Comparison of ENCODE assay signal across 18 cellular contexts in genomic region chr19:49846408-49846807, GRCh38.
"Had no signal": no experiment of that assay in that cellular context is flagged by ENCODE, and none has a peak within 500 bp of the region (broad histone marks: within the 10 kb centered on the region; RNA-seq: fewer than 3 reads in every experiment).

No MANE protein-coding gene starts in this region.

- ATAC-seq: esophagus mucosa, heart right ventricle, left lobe of liver, mucosa of descending colon, natural killer cell had no signal

- H3K36me3 ChIP-seq: right atrium auricular region had no signal

- H3K9me3 ChIP-seq: mucosa of descending colon, right atrium auricular region had no signal

- H3K4me3 ChIP-seq: dorsolateral prefrontal cortex, heart right ventricle, mucosa of descending colon, right atrium auricular region had no signal

- H3K4me3 Mint-ChIP-seq: natural killer cell had no signal

- H3K36me3 Mint-ChIP-seq: natural killer cell had no signal

- H3K27ac Mint-ChIP-seq: natural killer cell had no signal

- H3K27me3 ChIP-seq: dorsolateral prefrontal cortex, heart right ventricle, right atrium auricular region had no signal

- FAIRE-seq: endometrium, frontal cortex, islet of Langerhans, small intestine had no signal

- DNase-seq: cortex of kidney; dorsolateral prefrontal cortex; effector memory CD4-positive, alpha-beta T cell; heart right ventricle; hypothalamus; kidney glomerular epithelial cell; mammary epithelial cell; mucosa of descending colon; natural killer cell; small intestine; stimulated activated CD4-positive, alpha-beta T cell treated with anti-CD3 and anti-CD28 coated beads, Interleukin-12 subunit alpha, Interleukin-12 subunit beta, amount 100 ng/mL, for 4 hours; stimulated activated naive CD4-positive, alpha-beta T cell treated with Interleukin-2 at 50 U/mL for 16 hours had no signal

- H3K27ac ChIP-seq: dorsolateral prefrontal cortex, heart right ventricle, right atrium auricular region had no signal

- H3K9me3 Mint-ChIP-seq: natural killer cell had no signal
